ENCODE assay signal across 15 cellular contexts in genomic region chr16:84714028-84714427, GRCh38. TPM values are rescaled to one million over a fixed set of nuclear protein-coding genes. Genes with fewer than 3 reads are reported as not detected.
A peak's percentile ranks its signal among the peaks of the same experiment; 100 is the strongest.
DNase-seq lines count a peak whose midpoint lies in the region; ATAC-seq and TF ChIP-seq lines count a peak whose summit lies in the region.
"Had no signal": no experiment of that assay in that cellular context is flagged by ENCODE, and none has a peak within 500 bp of the region (broad histone marks: within the 10 kb centered on the region; RNA-seq: fewer than 3 reads in every experiment).

No MANE protein-coding gene starts in this region.

- H3K27me3 Mint-ChIP-seq in CD4-positive, alpha-beta T cell, result no peaks in the 10 kb centered on the region
- H3K27me3 Mint-ChIP-seq in IgD-negative memory B cell (no peaks in the 10 kb centered on the region), naive B cell (no peaks in the 10 kb centered on the region)
- H3K27me3 Mint-ChIP-seq: activated CD4-positive, alpha-beta T cell treated with anti-CD3 and anti-CD28 coated beads, Interleukin-2, amount 10 ng/mL, durations not matched to agents 24 days and 14 days had no signal

- no peak overlapping the region for H3K4me3 Mint-ChIP-seq in CD4-positive, alpha-beta T cell
- peak overlapping the region in 2 of 4 donors; percentile 17 to 59 for H3K4me3 Mint-ChIP-seq in IgD-negative memory B cell
- peak overlapping the region in 3 of 8 donors; percentile 7 to 13 (median 10) for H3K4me3 Mint-ChIP-seq in naive B cell
- H3K4me3 Mint-ChIP-seq: activated CD4-positive, alpha-beta T cell treated with anti-CD3 and anti-CD28 coated beads, Interleukin-2, amount 10 ng/mL, durations not matched to agents 24 days and 14 days; neural crest cell had no signal

- H3K27ac ChIP-seq in CD4-positive, alpha-beta T cell (ENCODE audit: low read depth, low read length), result no peak overlapping the region
- H3K27ac ChIP-seq: GM23248, right atrium auricular region had no signal

- no peak overlapping the region for H3K4me3 ChIP-seq in MG63
- H3K4me3 ChIP-seq: GM23248, right atrium auricular region had no signal

- peaks cover 92% of the 10 kb centered on the region for H3K4me1 Mint-ChIP-seq in CD4-positive, alpha-beta T cell (ENCODE audit: low read depth)
- H3K4me1 Mint-ChIP-seq in IgD-negative memory B cell, result peaks cover 56 to 64% (median 63%) of the 10 kb centered on the region in 3 donors
- peaks cover 64 to 81% (median 75%) of the 10 kb centered on the region in 3 donors for H3K4me1 Mint-ChIP-seq in naive B cell

- H3K9me3 ChIP-seq in CD4-positive, alpha-beta T cell (ENCODE audit: control insufficient read depth, low read length), result no peaks in the 10 kb centered on the region
- no peaks in the 10 kb centered on the region for H3K9me3 ChIP-seq in MG63
- H3K9me3 ChIP-seq: right atrium auricular region had no signal

- peak overlapping the region; percentile 19 for H3K27ac Mint-ChIP-seq in CD4-positive, alpha-beta T cell
- H3K27ac Mint-ChIP-seq in IgD-negative memory B cell (peak overlapping the region; percentile 56 to 69 (median 68)), naive B cell (peak overlapping the region in 5 of 6 donors; percentile 68 to 90 (median 86))

- CTCF ChIA-PET in CD4-positive, alpha-beta T cell (lab: Charles Lee), result interaction anchor here (0.7 kb wide), 1 partner anchor 13 kb away, joined by 3 read pairs; no protein-coding TSS in a partner anchor

- peaks cover under 1% of the 10 kb centered on the region for H3K36me3 ChIP-seq in MG63
- H3K36me3 ChIP-seq: right atrium auricular region had no signal

- H3K9me3 Mint-ChIP-seq in CD4-positive, alpha-beta T cell, result no peaks in the 10 kb centered on the region
- no peaks in the 10 kb centered on the region for H3K9me3 Mint-ChIP-seq in IgD-negative memory B cell
- no peaks in the 10 kb centered on the region for H3K9me3 Mint-ChIP-seq in naive B cell
- H3K9me3 Mint-ChIP-seq: activated CD4-positive, alpha-beta T cell treated with anti-CD3 and anti-CD28 coated beads, Interleukin-2, amount 10 ng/mL, durations not matched to agents 24 days and 14 days; neural crest cell had no signal

- POLR2A ChIA-PET in CD4-positive, alpha-beta T cell (lab: Charles Lee), result interaction anchor here (1.9 kb wide), 1 partner anchor 13 kb away, joined by 4 read pairs; no protein-coding TSS in a partner anchor

- no peaks in the 10 kb centered on the region for H3K27me3 ChIP-seq in CD4-positive, alpha-beta T cell (ENCODE audit: control insufficient read depth, insufficient read depth, low read length)
- no peaks in the 10 kb centered on the region for H3K27me3 ChIP-seq in MG63
- H3K27me3 ChIP-seq: right atrium auricular region had no signal

- TF ChIP-seq CTCF in CD4-positive, alpha-beta T cell (IDR thresholded peaks at IDR 0.05), result no peak

- no peak for DNase-seq in CD4-positive, alpha-beta T cell
- DNase-seq in UCSD-AML1 (lab: John Stamatoyannopoulos, UW; ENCODE audit: unreplicated experiment), result peak; percentile 44
- no peak for DNase-seq in naive B cell
- no peak for DNase-seq in germinal center (ENCODE audit: low spot score)
- no peak for DNase-seq in MG63
- DNase-seq: activated CD4-positive, alpha-beta T cell treated with anti-CD3 and anti-CD28 coated beads, Interleukin-2, amount 10 ng/mL, durations not matched to agents 24 days and 14 days; cerebellar nuclear complex; GM23248; RPMI8226; stimulated activated CD4-positive, alpha-beta T cell treated with anti-CD3 and anti-CD28 coated beads, Interleukin-1b, Interleukin-23, amount 100 ng/mL, for 48 hours had no signal

- intact Hi-C loops in CD4-positive, alpha-beta T cell (cut with DNase I, micrococcal nuclease), result no loop called here

- ATAC-seq in CD4-positive, alpha-beta T cell (ENCODE audit: poor library complexity), result no peak
- ATAC-seq in naive B cell (ENCODE audit: low read depth in 2 of 2) (no peak), HG02973 (IDR thresholded peaks at IDR 0.05; ENCODE audit: unreplicated experiment) (no peak), HG03025 (IDR thresholded peaks at IDR 0.05; ENCODE audit: low FRiP score, unreplicated experiment) (no peak)

- H3K36me3 Mint-ChIP-seq in CD4-positive, alpha-beta T cell (ENCODE audit: low read depth), result peaks cover 33% of the 10 kb centered on the region
- H3K36me3 Mint-ChIP-seq in IgD-negative memory B cell (peaks cover 8% of the 10 kb centered on the region), naive B cell (peaks cover 0 to 13% of the 10 kb centered on the region in 2 donors)

RNA-seq across cellular contexts. Expression of gene USP10, which starts 14.2 kb away (rescaled TPM):
- 100 to 1,000 TPM in 1 of 2 experiments, 10 to 100 TPM in 1; 99.3 to 106 TPM for total RNA-seq in CD4-positive, alpha-beta T cell
- 95.8 TPM for polyA plus RNA-seq in IgD-negative memory B cell
- 100 to 1,000 TPM in 1 of 6 donors, 10 to 100 TPM in 5; 69.4 to 103 (median 96.4) TPM for polyA plus RNA-seq in naive B cell (ENCODE audit: low read depth in 6 of 6)
- 29.8 and 33.5 TPM in 2 replicates for total RNA-seq in MG63 (2014; rRNA removed; shearing (Covaris generic); ENCODE audit: low replicate concordance)

Comparison
In these comparisons a context has a peak if more than half of its experiments do, and no peak if none do; other contexts are left out.
1. H3K27ac Mint-ChIP-seq: peak in every context shown above with its lines; median percentile 86 in naive B cell; 68 in IgD-negative memory B cell; 19 in CD4-positive, alpha-beta T cell.